In the genomic region with DNA sequence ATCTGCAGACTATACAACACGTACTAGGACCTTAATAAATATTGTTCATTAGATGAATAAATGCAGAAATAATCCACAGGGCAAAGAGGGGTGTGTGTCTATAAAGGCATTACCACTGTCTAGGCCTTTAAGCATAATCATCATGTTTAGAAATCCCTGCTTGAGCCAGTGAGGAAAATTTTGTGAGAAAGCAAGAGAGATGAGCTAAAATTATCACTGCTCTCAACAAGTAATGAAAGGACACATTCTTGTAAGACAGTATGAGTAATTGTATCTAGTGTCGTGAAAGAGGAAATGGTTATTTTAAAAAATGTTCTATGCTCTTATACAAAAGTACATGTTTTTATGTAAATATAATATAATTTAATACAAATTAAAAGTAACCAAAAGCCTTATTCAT, we compare ENCODE assay signal across 11 cellular contexts.
"Had no signal": no experiment of that assay in that cellular context is flagged by ENCODE, and none has a peak within 500 bp of the region (broad histone marks: within the 10 kb centered on the region; RNA-seq: fewer than 3 reads in every experiment).

No MANE protein-coding gene starts in this region.

- H3K9ac ChIP-seq: neural progenitor cell had no signal

- H3K4me2 ChIP-seq: neural progenitor cell had no signal

- H3K4me3 Mint-ChIP-seq: activated CD4-positive, alpha-beta memory T cell treated with anti-CD3 and anti-CD28 coated beads, Interleukin-2, amount 10 ng/mL, durations not matched to agents 7 days and 5 days; activated CD4-positive, alpha-beta T cell treated with anti-CD3 and anti-CD28 coated beads for 36 hours; activated naive CD4-positive, alpha-beta T cell treated with anti-CD3 and anti-CD28 coated beads, Interleukin-2, amount 10 ng/mL, durations not matched to agents 7 days and 5 days; activated T-cell treated with anti-CD3 and anti-CD28 coated beads, Interleukin-2, amount 50 U/mL, for 24 hours; neural progenitor cell; stimulated activated naive CD8-positive, alpha-beta T cell treated with anti-CD3 and anti-CD28 coated beads, Interleukin-15, amount 100 ng/mL, for 72 hours had no signal

- H3K9me3 Mint-ChIP-seq: neural progenitor cell had no signal

- H3K27me3 Mint-ChIP-seq: activated CD4-positive, alpha-beta memory T cell treated with anti-CD3 and anti-CD28 coated beads, Interleukin-2, amount 10 ng/mL, durations not matched to agents 7 days and 5 days; activated CD4-positive, alpha-beta T cell treated with anti-CD3 and anti-CD28 coated beads for 36 hours; activated naive CD4-positive, alpha-beta T cell treated with anti-CD3 and anti-CD28 coated beads, Interleukin-2, amount 10 ng/mL, durations not matched to agents 7 days and 5 days; activated T-cell treated with anti-CD3 and anti-CD28 coated beads, Interleukin-2, amount 50 U/mL, for 24 hours; stimulated activated naive CD8-positive, alpha-beta T cell treated with anti-CD3 and anti-CD28 coated beads, Interleukin-15, amount 100 ng/mL, for 72 hours had no signal

- DNase-seq: activated CD4-positive, alpha-beta memory T cell treated with anti-CD3 and anti-CD28 coated beads, Interleukin-2, amount 10 ng/mL, durations not matched to agents 7 days and 5 days; activated CD4-positive, alpha-beta T cell treated with anti-CD3 and anti-CD28 coated beads for 36 hours; activated naive CD4-positive, alpha-beta T cell treated with anti-CD3 and anti-CD28 coated beads, Interleukin-2, amount 10 ng/mL, durations not matched to agents 7 days and 5 days; activated T-cell treated with anti-CD3 and anti-CD28 coated beads, Interleukin-2, amount 50 U/mL, for 24 hours; spleen; stimulated activated naive CD8-positive, alpha-beta T cell treated with anti-CD3 and anti-CD28 coated beads, Interleukin-15, amount 100 ng/mL, for 72 hours; T-helper 2 cell; testis; upper lobe of left lung had no signal

- H2AFZ ChIP-seq: neural progenitor cell had no signal

- H3K27me3 ChIP-seq: neural progenitor cell, spleen, testis, upper lobe of left lung had no signal

- ATAC-seq: activated CD4-positive, alpha-beta T cell treated with anti-CD3 and anti-CD28 coated beads for 36 hours; sciatic nerve; stimulated activated naive CD8-positive, alpha-beta T cell treated with anti-CD3 and anti-CD28 coated beads, Interleukin-15, amount 100 ng/mL, for 72 hours had no signal

- H3K27ac Mint-ChIP-seq: activated CD4-positive, alpha-beta memory T cell treated with anti-CD3 and anti-CD28 coated beads, Interleukin-2, amount 10 ng/mL, durations not matched to agents 7 days and 5 days; activated CD4-positive, alpha-beta T cell treated with anti-CD3 and anti-CD28 coated beads for 36 hours; activated naive CD4-positive, alpha-beta T cell treated with anti-CD3 and anti-CD28 coated beads, Interleukin-2, amount 10 ng/mL, durations not matched to agents 7 days and 5 days; activated T-cell treated with anti-CD3 and anti-CD28 coated beads, Interleukin-2, amount 50 U/mL, for 24 hours; neural progenitor cell; stimulated activated naive CD8-positive, alpha-beta T cell treated with anti-CD3 and anti-CD28 coated beads, Interleukin-15, amount 100 ng/mL, for 72 hours had no signal

- H3K4me3 ChIP-seq: neural progenitor cell, spleen, testis, upper lobe of left lung had no signal

- H3K9me3 ChIP-seq: testis, upper lobe of left lung had no signal

- H3K4me1 Mint-ChIP-seq: activated CD4-positive, alpha-beta memory T cell treated with anti-CD3 and anti-CD28 coated beads, Interleukin-2, amount 10 ng/mL, durations not matched to agents 7 days and 5 days; activated CD4-positive, alpha-beta T cell treated with anti-CD3 and anti-CD28 coated beads for 36 hours; activated naive CD4-positive, alpha-beta T cell treated with anti-CD3 and anti-CD28 coated beads, Interleukin-2, amount 10 ng/mL, durations not matched to agents 7 days and 5 days; neural progenitor cell; stimulated activated naive CD8-positive, alpha-beta T cell treated with anti-CD3 and anti-CD28 coated beads, Interleukin-15, amount 100 ng/mL, for 72 hours had no signal

- H3K36me3 Mint-ChIP-seq: activated naive CD4-positive, alpha-beta T cell treated with anti-CD3 and anti-CD28 coated beads, Interleukin-2, amount 10 ng/mL, durations not matched to agents 7 days and 5 days; neural progenitor cell had no signal

- H3K36me3 ChIP-seq: neural progenitor cell, spleen, upper lobe of left lung had no signal

- H3K4me1 ChIP-seq: neural progenitor cell, spleen, testis, upper lobe of left lung had no signal

- H3K27ac ChIP-seq: neural progenitor cell, spleen, testis, upper lobe of left lung had no signal
